Comparison of ENCODE assay signal across 17 cellular contexts in the genomic region with DNA sequence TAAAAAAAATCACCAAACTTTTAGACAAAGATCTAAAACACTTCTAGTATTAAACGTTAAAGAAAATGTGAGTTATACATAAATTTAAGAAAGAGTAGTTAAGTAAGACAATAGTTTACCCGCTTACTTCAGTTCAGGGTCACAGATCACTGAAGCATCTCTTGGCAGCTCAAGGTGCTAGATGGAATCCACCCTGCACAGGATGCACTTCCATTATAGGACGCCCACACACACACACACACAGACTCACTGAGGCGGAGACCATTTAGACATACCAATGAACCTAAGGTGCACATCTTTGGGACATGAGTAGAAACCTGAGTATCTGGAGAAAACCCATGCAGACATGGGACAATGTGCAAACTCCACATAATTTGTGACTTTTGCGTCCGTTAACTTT.
"Had no signal": no experiment of that assay in that cellular context is flagged by ENCODE, and none has a peak within 500 bp of the region (broad histone marks: within the 10 kb centered on the region; RNA-seq: fewer than 3 reads in every experiment).

No MANE protein-coding gene starts in this region.

- H3K9me3 ChIP-seq: body of pancreas, tibial artery had no signal

- H2AFZ ChIP-seq: parathyroid adenoma had no signal

- DNase-seq: activated CD4-positive, alpha-beta T cell treated with anti-CD3 and anti-CD28 coated beads, Interleukin-2, amount 10 ng/mL, durations not matched to agents 24 days and 14 days; activated CD8-positive, alpha-beta T cell treated with anti-CD3 and anti-CD28 coated beads, Interleukin-2, amount 10 ng/mL, durations not matched to agents 7 days and 5 days; activated gamma-delta T cell; activated naive CD4-positive, alpha-beta T cell treated with anti-CD3 and anti-CD28 coated beads, Interleukin-2, amount 50 U/mL, for 16 hours; activated naive CD8-positive, alpha-beta T cell treated with anti-CD3 and anti-CD28 coated beads, Interleukin-2, amount 50 U/mL, for 24 hours; anterior cingulate cortex; body of pancreas; immature natural killer cell; nucleus accumbens; right cardiac atrium; stimulated activated naive CD8-positive, alpha-beta T cell treated with anti-CD3 and anti-CD28 coated beads, Interleukin-15, amount 100 ng/mL, for 72 hours; tibial artery had no signal

- ATAC-seq: activated CD4-positive, CD25-positive, alpha-beta regulatory T cell treated with anti-CD3 and anti-CD28 coated beads, Interleukin-2, amount 50 U/mL, for 24 hours; activated CD8-positive, alpha-beta T cell treated with anti-CD3 and anti-CD28 coated beads, Interleukin-2, amount 10 ng/mL, durations not matched to agents 7 days and 5 days; activated naive CD8-positive, alpha-beta T cell treated with anti-CD3 and anti-CD28 coated beads, Interleukin-2, amount 50 U/mL, for 24 hours; body of pancreas; right cardiac atrium; stimulated activated naive CD8-positive, alpha-beta T cell treated with anti-CD3 and anti-CD28 coated beads, Interleukin-15, amount 100 ng/mL, for 72 hours had no signal

- H3K4me1 ChIP-seq: body of pancreas, parathyroid adenoma, tibial artery had no signal

- H3K79me2 ChIP-seq: parathyroid adenoma had no signal

- H3K27ac ChIP-seq: body of pancreas, cardiac muscle cell, epithelial cell of prostate, parathyroid adenoma, tibial artery, VCaP had no signal

- H3K27me3 ChIP-seq: body of pancreas, cardiac muscle cell, tibial artery had no signal

- H3K36me3 ChIP-seq: cardiac muscle cell, tibial artery had no signal

- H3K9ac ChIP-seq: parathyroid adenoma had no signal

- H3K4me3 ChIP-seq: body of pancreas, cardiac muscle cell, tibial artery had no signal
